In genomic region chr15:83436513-83437158, GRCh38 we compare ENCODE assay signal across 9 cellular contexts. TPM values are rescaled to one million over a fixed set of nuclear protein-coding genes. Genes with fewer than 3 reads are reported as not detected.
DNase-seq lines count a peak whose midpoint lies in the region; ATAC-seq and TF ChIP-seq lines count a peak whose summit lies in the region.
"Had no signal": no experiment of that assay in that cellular context is flagged by ENCODE, and none has a peak within 500 bp of the region (broad histone marks: within the 10 kb centered on the region; RNA-seq: fewer than 3 reads in every experiment).

No MANE protein-coding gene starts in this region.

- DNase-seq in GM12864 (ENCODE audit: low read depth) (no peak), NCI-H1048 (lab: John Stamatoyannopoulos, UW) (peak; percentile 43), dermis microvascular lymphatic vessel endothelial cell (ENCODE audit: low read depth in 2 of 2) (peak; percentile 21 to 56), neural progenitor cell (ENCODE audit: low spot score) (peak; percentile 72), cerebellar nuclear complex (lab: John Stamatoyannopoulos, UW) (no peak), DMS153 (lab: John Stamatoyannopoulos, UW) (no peak)

- H3K9me3 ChIP-seq in neural progenitor cell (ENCODE audit: low read depth) = no peaks in the 10 kb centered on the region
- H3K9me3 ChIP-seq: neutrophil had no signal

- H2AFZ ChIP-seq in neural progenitor cell (replicated peaks) = no peak overlapping the region

- H3K4me3 ChIP-seq in GM12864 (ENCODE audit: low read depth, low read length) = no peak overlapping the region
- H3K4me3 ChIP-seq in neural progenitor cell = no peak overlapping the region

- TF ChIP-seq CTCF in GM12864 (IDR thresholded peaks at IDR 0.05; ENCODE audit: low read depth, low read length, missing control alignments) = peak; percentile 31
- TF ChIP-seq CTCF in neural progenitor cell (IDR thresholded peaks at IDR 0.05) = peak; percentile 73

- no peak overlapping the region for H3K4me2 ChIP-seq in neural progenitor cell

- no peaks in the 10 kb centered on the region for H3K79me2 ChIP-seq in neural progenitor cell (ENCODE audit: low read depth)

- no peak overlapping the region for H3K27ac Mint-ChIP-seq in neural progenitor cell

- H3F3A ChIP-seq in neural progenitor cell (ENCODE audit: low read depth) = no peaks in the 10 kb centered on the region

- no peaks in the 10 kb centered on the region for H3K36me3 ChIP-seq in neural progenitor cell
- H3K36me3 ChIP-seq: neutrophil had no signal

- no peaks in the 10 kb centered on the region for H3K36me3 Mint-ChIP-seq in neural progenitor cell

- no peaks in the 10 kb centered on the region for H3K27me3 Mint-ChIP-seq in neural progenitor cell (ENCODE audit: insufficient read depth, low read depth)

- H3K27ac ChIP-seq in neural progenitor cell = no peak overlapping the region
- H3K27ac ChIP-seq: neutrophil had no signal

- no peak overlapping the region for H3K9ac ChIP-seq in neural progenitor cell

- no peaks in the 10 kb centered on the region for H3K9me3 Mint-ChIP-seq in neural progenitor cell

- H3K4me3 Mint-ChIP-seq in neural progenitor cell = no peak overlapping the region

- H3K4me1 Mint-ChIP-seq in neural progenitor cell = peaks cover 4% of the 10 kb centered on the region

- H3K27me3 ChIP-seq in neural progenitor cell = no peaks in the 10 kb centered on the region

- no peaks in the 10 kb centered on the region for H4K20me1 ChIP-seq in neural progenitor cell (ENCODE audit: low read depth)

- no peaks in the 10 kb centered on the region for H3K4me1 ChIP-seq in neural progenitor cell

- ATAC-seq in HG02610 (IDR thresholded peaks at IDR 0.05; ENCODE audit: unreplicated experiment) (no peak), GM19463 (IDR thresholded peaks at IDR 0.05; ENCODE audit: unreplicated experiment) (no peak)

RNA-seq across cellular contexts. Expression of gene SH3GL3, which starts 10.5 kb away (rescaled TPM):
- total RNA-seq in dermis microvascular lymphatic vessel endothelial cell = under 0.01 TPM in 1 of 2 replicates, not detected in the other
- 3.8 and 8.2 TPM in 2 replicates for total RNA-seq in neural progenitor cell (ENCODE audit: low replicate concordance)

Comparison
In these comparisons a context has a peak if more than half of its experiments do, and no peak if none do; other contexts are left out.
1. DNase-seq: peak in NCI-H1048 (single experiment), dermis microvascular lymphatic vessel endothelial cell (2 of 2) and neural progenitor cell (single experiment); none in GM12864 (single experiment), cerebellar nuclear complex (0 of 2) and DMS153 (single experiment).